8 cellular contexts compared by ENCODE assay signal in the genomic region with DNA sequence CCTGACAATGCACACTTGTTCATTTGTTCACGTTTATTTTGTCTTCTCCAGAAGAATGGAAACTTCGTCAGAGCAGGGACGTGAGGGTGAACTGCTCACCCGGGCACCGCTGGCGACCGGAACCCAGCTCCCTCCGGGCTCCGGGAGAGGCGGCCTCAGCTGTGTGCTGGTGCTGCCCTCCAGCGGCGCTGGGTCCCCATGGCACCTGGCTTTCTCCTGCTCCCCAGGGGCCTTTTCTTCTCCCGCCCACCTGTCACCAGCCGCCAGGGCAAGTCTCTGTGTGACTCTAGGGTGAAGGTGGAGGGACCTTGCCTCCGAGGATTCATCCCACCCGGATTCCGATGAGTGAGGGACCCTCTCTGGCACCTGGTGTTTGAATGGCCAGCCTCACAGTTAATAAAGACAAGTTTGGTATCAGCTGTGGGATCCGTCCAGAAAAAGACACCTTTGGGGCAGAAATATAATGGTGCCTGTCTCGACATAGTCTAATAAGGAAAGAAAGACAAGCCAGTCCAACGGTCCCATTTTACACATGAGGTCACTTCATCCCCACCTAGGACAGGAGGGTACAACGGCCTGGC. TPM values are rescaled to one million over a fixed set of nuclear protein-coding genes. Genes with fewer than 3 reads are reported as not detected.
DNase-seq lines count a peak whose midpoint lies in the region; ATAC-seq and TF ChIP-seq lines count a peak whose summit lies in the region.

No MANE protein-coding gene starts in this region.

- TF ChIP-seq CTCF in Peyer's patch (IDR thresholded peaks at IDR 0.05) (peak; percentile 72 to 90 (median 86)), fibroblast of the aortic adventitia (IDR thresholded peaks at IDR 0.05; ENCODE audit: insufficient read depth, low read length) (peak; percentile 93), nephron progenitor cell (IDR thresholded peaks at IDR 0.05) (peak; percentile 86)

- H3K27ac ChIP-seq in Peyer's patch = peak overlapping the region; percentile 24 to 68 (median 50)

- no peaks in the 10 kb centered on the region for H3K27me3 ChIP-seq in Peyer's patch

- H3K4me1 ChIP-seq in Peyer's patch = peaks cover 0 to 7% (median 5%) of the 10 kb centered on the region in 4 donors

- no peak overlapping the region for H3K27ac Mint-ChIP-seq in nephron progenitor cell

- DNase-seq in DMS114 treated with DMSO at 0.1 percent for 48 hours (lab: John Stamatoyannopoulos, UW; ENCODE audit: unreplicated experiment) = peak; percentile 58
- DNase-seq in Jurkat, Clone E6-1 (ENCODE audit: low read depth, low spot score) = peak; percentile 55
- peak; percentile 79 to 92 (median 88) for DNase-seq in Peyer's patch
- DNase-seq in activated T-helper 1 cell treated with anti-CD3 and anti-CD28 coated beads, Interleukin-2, amount 50 U/mL, for 16 hours (ENCODE audit: low read depth in 1 of 2, low spot score in 1 of 2) = peak; percentile 60 to 70
- peak; percentile 64 for DNase-seq in fibroblast of the aortic adventitia (ENCODE audit: low read depth)
- DNase-seq in nephron progenitor cell = peak; percentile 92
- peak; percentile 93 for DNase-seq in stimulated activated naive CD8-positive, alpha-beta T cell treated with anti-CD3 and anti-CD28 coated beads, Interleukin-15, Interleukin-2, amounts not matched to agents 100 U/mL and 50 U/mL, for 24 hours

- ATAC-seq in GM21576 (IDR thresholded peaks at IDR 0.05; ENCODE audit: unreplicated experiment) = peak; percentile 72
- peak; percentile 98 for ATAC-seq in stimulated activated naive CD8-positive, alpha-beta T cell treated with anti-CD3 and anti-CD28 coated beads, Interleukin-15, Interleukin-2, amounts not matched to agents 100 U/mL and 50 U/mL, for 24 hours

- TF ChIP-seq POLR2A in Peyer's patch (IDR thresholded peaks at IDR 0.05) = peak in 1 of 2 donors; percentile 22

- H3K4me1 Mint-ChIP-seq in nephron progenitor cell = peaks cover 8% of the 10 kb centered on the region

- H3K36me3 ChIP-seq in Peyer's patch = no peaks in the 10 kb centered on the region

- H3K4me3 ChIP-seq in Jurkat, Clone E6-1 (ENCODE audit: low read length) = peak overlapping the region; percentile 65
- H3K4me3 ChIP-seq in Peyer's patch = peak overlapping the region; percentile 36 to 63 (median 57)
- peak overlapping the region; percentile 65 for H3K4me3 ChIP-seq in fibroblast of the aortic adventitia (ENCODE audit: low read depth, low read length)

- peaks cover 56% of the 10 kb centered on the region for H3K27me3 Mint-ChIP-seq in nephron progenitor cell (ENCODE audit: low read depth, poor library complexity)

- H3K4me3 Mint-ChIP-seq in nephron progenitor cell = peak overlapping the region; percentile 88

- H3K9me3 Mint-ChIP-seq in nephron progenitor cell = no peaks in the 10 kb centered on the region

- no peaks in the 10 kb centered on the region for H3K9me3 ChIP-seq in Peyer's patch

- H3K36me3 Mint-ChIP-seq in nephron progenitor cell (ENCODE audit: low read depth) = no peaks in the 10 kb centered on the region

RNA-seq across cellular contexts. Expression of a gene that starts 32.9 kb away (rescaled TPM):
- polyA plus RNA-seq in Jurkat, Clone E6-1 (2012; ENCODE audit: insufficient read depth, insufficient read length) = 11.4 TPM
- total RNA-seq in Peyer's patch (10 to 100 TPM; 24.8 to 68.8 (median 62.0) TPM), fibroblast of the aortic adventitia (ENCODE audit: low replicate concordance) (2.7 and 6.2 TPM in 2 replicates)

Comparison
In these comparisons a context has a peak if more than half of its experiments do, and no peak if none do; other contexts are left out.
1. Peak in every context shown above with its lines: DNase-seq, ATAC-seq, H3K4me3 ChIP-seq and H3K27ac ChIP-seq.